ENCODE assay signal across 1 cellular context in genomic region chr11:387193-387793, GRCh38.
TF ChIP-seq lines count a peak whose summit lies in the region.

No MANE protein-coding gene starts in this region.

TF ChIP-seq in K562, 482 proteins besides CTCF, POLR2A, EP300 and RAD21:
- TF ChIP-seq MAFG (tag; conservative IDR thresholded peaks at IDR 0.05): peak; percentile 48; the same call in 1 of the 2 replicates
- no peak for TF ChIP-seq MLX (CRISPR knock-in tag; conservative IDR thresholded peaks at IDR 0.05)
- TF ChIP-seq HOXB6 (CRISPR knock-in tag; IDR thresholded peaks at IDR 0.05; ENCODE audit: borderline replicate concordance): no peak
- no peak for TF ChIP-seq CREB1 (IDR thresholded peaks at IDR 0.05)
- TF ChIP-seq CREB1 (CRISPR knock-in tag; IDR thresholded peaks at IDR 0.05): no peak
- TF ChIP-seq XRCC3 (IDR thresholded peaks at IDR 0.05): no peak
- TF ChIP-seq MTF1 (CRISPR knock-in tag; IDR thresholded peaks at IDR 0.05; ENCODE audit: borderline replicate concordance): no peak
- no peak for TF ChIP-seq E2F3 (CRISPR knock-in tag; IDR thresholded peaks at IDR 0.05)
- TF ChIP-seq NR1H2 (CRISPR knock-in tag; IDR thresholded peaks at IDR 0.05): no peak
- no peak for TF ChIP-seq ZFP91 (CRISPR knock-in tag; IDR thresholded peaks at IDR 0.05)
- no peak for TF ChIP-seq BRF1 (IDR thresholded peaks at IDR 0.05; ENCODE audit: borderline replicate concordance, extremely low read depth, insufficient read length)
- no peak for TF ChIP-seq NCOA6 (IDR thresholded peaks at IDR 0.05)
- no peak for TF ChIP-seq REST (CRISPR knock-in tag; IDR thresholded peaks at IDR 0.05; ENCODE audit: low read depth)
- TF ChIP-seq SMAD1 (IDR thresholded peaks at IDR 0.05; ENCODE audit: low read depth, low read length, partially characterized antibody): no peak
- TF ChIP-seq XRCC5 (IDR thresholded peaks at IDR 0.05; ENCODE audit: low read depth, low read length): no peak
- no peak for TF ChIP-seq ZSCAN29 (IDR thresholded peaks at IDR 0.05)
- TF ChIP-seq C11orf30 (IDR thresholded peaks at IDR 0.05; ENCODE audit: low read depth): peak; percentile 72
- no peak for TF ChIP-seq NR0B1 (IDR thresholded peaks at IDR 0.05; ENCODE audit: partially characterized antibody)
- no peak for TF ChIP-seq ZNF766 (CRISPR knock-in tag; conservative IDR thresholded peaks at IDR 0.05)
- TF ChIP-seq GABPB2 (CRISPR knock-in tag; conservative IDR thresholded peaks at IDR 0.05): no peak
- peak; percentile 88 for TF ChIP-seq ZNF316 (IDR thresholded peaks at IDR 0.05)
- TF ChIP-seq NCOA4 (IDR thresholded peaks at IDR 0.05; ENCODE audit: partially characterized antibody): no peak
- TF ChIP-seq MAFF (IDR thresholded peaks at IDR 0.05; ENCODE audit: low read length): peak; percentile 20; the same call in 1 of the 2 replicates
- no peak for TF ChIP-seq ASH1L (IDR thresholded peaks at IDR 0.05; ENCODE audit: borderline replicate concordance, low read depth, partially characterized antibody)
- TF ChIP-seq PTRF (tag; IDR thresholded peaks at IDR 0.05): no peak
